ENCODE assay signal across 11 cellular contexts in genomic region chr3:194095464-194095863, GRCh38. TPM values are rescaled to one million over a fixed set of nuclear protein-coding genes. Genes with fewer than 3 reads are reported as not detected.
A peak's percentile ranks its signal among the peaks of the same experiment; 100 is the strongest.
DNase-seq lines count a peak whose midpoint lies in the region; ATAC-seq, FAIRE-seq and TF ChIP-seq lines count a peak whose summit lies in the region.
"Had no signal": no experiment of that assay in that cellular context is flagged by ENCODE, and none has a peak within 500 bp of the region (broad histone marks: within the 10 kb centered on the region; RNA-seq: fewer than 3 reads in every experiment).

No MANE protein-coding gene starts in this region.

- H3K4me3 ChIP-seq in HCT116 (replicated peaks in 1 of 2; ENCODE audit: low read depth in 1 of 2, low read length in 2 of 2) (no peak overlapping the region), bronchial epithelial cell (ENCODE audit: low read depth, low read length) (no peak overlapping the region), psoas muscle (no peak overlapping the region), foreskin fibroblast (ENCODE audit: low read depth in 1 of 2, low read length in 2 of 2) (no peak overlapping the region)
- H3K4me3 ChIP-seq: GM12878, thoracic aorta had no signal

- TF ChIP-seq CTCF in HCT116 (IDR thresholded peaks at IDR 0.05 in 2 of 3, conservative IDR thresholded peaks at IDR 0.05 in 1 of 3; ENCODE audit: borderline replicate concordance in 1 of 3, insufficient read depth in 1 of 3, low read depth in 2 of 3, low read length in 2 of 3) (no peak), bronchial epithelial cell (IDR thresholded peaks at IDR 0.05; ENCODE audit: insufficient read depth, low read length, severe bottlenecking) (no peak), psoas muscle (IDR thresholded peaks at IDR 0.05) (no peak), foreskin fibroblast (IDR thresholded peaks at IDR 0.05; ENCODE audit: low read depth, low read length) (no peak)

- 25 to 48% (median 37%) methylated on average over 4 of the region's 4 CpGs for WGBS in psoas muscle, 3 donors

- no peak overlapping the region for H3K4me2 ChIP-seq in HCT116 (ENCODE audit: low read length)

- TF ChIP-seq RAD21 in HCT116 (IDR thresholded peaks at IDR 0.05; ENCODE audit: low read depth), result no peak

- no peaks in the 10 kb centered on the region for H3K9me2 ChIP-seq in HCT116 (ENCODE audit: insufficient read depth)

- intact Hi-C loops in HCT116 (cut with micrococcal nuclease) (no loop called here), psoas muscle (cut with DNase I) (no loop called here)

- no peaks in the 10 kb centered on the region for H3K36me3 ChIP-seq in HCT116 (ENCODE audit: control insufficient read depth in 1 of 2, insufficient read depth in 2 of 2, low read length in 2 of 2)
- H3K36me3 ChIP-seq in bronchial epithelial cell (ENCODE audit: control insufficient read depth, insufficient read depth, low read length), result no peaks in the 10 kb centered on the region
- no peaks in the 10 kb centered on the region for H3K36me3 ChIP-seq in psoas muscle (ENCODE audit: insufficient read depth in 1 of 2, low read depth in 1 of 2)
- H3K36me3 ChIP-seq: thoracic aorta had no signal

- H3K9me3 ChIP-seq in HCT116 (ENCODE audit: control insufficient read depth in 1 of 2, insufficient read depth in 1 of 2, low read depth in 1 of 2, low read length in 2 of 2) (no peaks in the 10 kb centered on the region), psoas muscle (no peaks in the 10 kb centered on the region)
- H3K9me3 ChIP-seq: thoracic aorta had no signal

- DNase-seq in HCT116 (ENCODE audit: low read depth, low spot score) (no peak), NCI-H2196 treated with DMSO at 0.1 percent for 48 hours (lab: John Stamatoyannopoulos, UW; ENCODE audit: unreplicated experiment) (peak; percentile 53), bronchial epithelial cell (ENCODE audit: low read depth) (peak; percentile 14), psoas muscle (peak; percentile 38 to 64), AG08395 (ENCODE audit: low spot score) (no peak), foreskin fibroblast (no peak), hepatic stellate cell (ENCODE audit: low spot score) (no peak)

- FAIRE-seq in bronchial epithelial cell (lab: Jason Lieb, UNC), result no peak
- FAIRE-seq: GM12878 had no signal

- RAD21 ChIA-PET in HCT116 (lab: Charles Lee; ENCODE audit: low non-redundant PET in 1 of 2, low total read pairs in 2 of 2, uncharacterized antibody in 2 of 2, unreplicated experiment in 2 of 2), result no interaction called here

- H3K4me1 ChIP-seq in HCT116 (ENCODE audit: control insufficient read depth in 1 of 2, insufficient read depth in 2 of 2, low read length in 2 of 2) (peaks cover 0 to 29% of the 10 kb centered on the region in 2 experiments; a peak in 3 of 4 replicates), psoas muscle (peaks cover 19% of the 10 kb centered on the region)

- peak; percentile 51 for ATAC-seq in HCT116
- no peak for ATAC-seq in psoas muscle
- no peak for ATAC-seq in HG03045 (IDR thresholded peaks at IDR 0.05; ENCODE audit: unreplicated experiment)
- ATAC-seq: activated CD4-positive, CD25-positive, alpha-beta regulatory T cell treated with anti-CD3 and anti-CD28 coated beads, Interleukin-2, amount 50 U/mL, for 24 hours; GM12878 had no signal

- H3K27ac ChIP-seq in HCT116 (ENCODE audit: low read depth, low read length) (no peak overlapping the region), psoas muscle (no peak overlapping the region)
- H3K27ac ChIP-seq: thoracic aorta had no signal

- POLR2A ChIA-PET in HCT116 (lab: Charles Lee), result no interaction called here

- no peaks in the 10 kb centered on the region for H3K79me2 ChIP-seq in HCT116 (ENCODE audit: insufficient read depth, low read length)

- CTCF ChIA-PET in HCT116 (lab: Charles Lee), result no interaction called here

- H2AFZ ChIP-seq in HCT116 (ENCODE audit: low read depth, low read length, poor library complexity, severe bottlenecking), result no peak overlapping the region

- no peaks in the 10 kb centered on the region; the same call in 1 of the 2 replicates for H3K27me3 ChIP-seq in HCT116 (ENCODE audit: insufficient read depth, low read length)
- peaks cover 2% of the 10 kb centered on the region for H3K27me3 ChIP-seq in bronchial epithelial cell (ENCODE audit: control insufficient read depth, insufficient read depth, low read length)
- H3K27me3 ChIP-seq in psoas muscle (ENCODE audit: insufficient read depth in 3 of 3, low read length in 2 of 3), result no peaks in the 10 kb centered on the region

- no peak for TF ChIP-seq POLR2A in HCT116 (IDR thresholded peaks at IDR 0.05; ENCODE audit: borderline replicate concordance, extremely low read depth, insufficient read depth, insufficient read length)

- no peak overlapping the region for H3K9ac ChIP-seq in HCT116 (ENCODE audit: low read length)

- H4K20me1 ChIP-seq in HCT116 (ENCODE audit: insufficient read depth), result no peaks in the 10 kb centered on the region

- no TSS peak for BruUV-seq in HCT116 (replicated peaks; lab: Mats Ljungman, UMichigan)

TF ChIP-seq in HCT116, 20 proteins besides CTCF, POLR2A, EP300 and RAD21 (continues in another document):
- TF ChIP-seq ZBTB33 (IDR thresholded peaks at IDR 0.05; ENCODE audit: extremely low read depth, insufficient replicate concordance, low read length) (no peak), MAX (IDR thresholded peaks at IDR 0.05) (no peak), SP1 (IDR thresholded peaks at IDR 0.05; ENCODE audit: low read depth) (no peak), FOSL1 (IDR thresholded peaks at IDR 0.05; ENCODE audit: low read depth) (no peak), SRF (IDR thresholded peaks at IDR 0.05; ENCODE audit: low read depth) (no peak), ZNF274 (IDR thresholded peaks at IDR 0.05; ENCODE audit: low read depth, low read length) (no peak), YY1 (IDR thresholded peaks at IDR 0.05; ENCODE audit: extremely low read depth, insufficient replicate concordance, low read depth, low read length) (no peak), POLR2AphosphoS5 (IDR thresholded peaks at IDR 0.05; ENCODE audit: low read depth, low read length) (no peak), ATF3 (IDR thresholded peaks at IDR 0.05) (no peak), ZFX (IDR thresholded peaks at IDR 0.05) (no peak), ELF1 (IDR thresholded peaks at IDR 0.05; ENCODE audit: borderline replicate concordance, low read depth) (no peak), EGR1 (IDR thresholded peaks at IDR 0.05; ENCODE audit: low read depth) (no peak), CEBPB (IDR thresholded peaks at IDR 0.05; ENCODE audit: low read depth) (no peak), EZH2phosphoT487 (IDR thresholded peaks at IDR 0.05; ENCODE audit: borderline replicate concordance) (no peak), EZH2 (IDR thresholded peaks at IDR 0.05) (no peak), JUND (IDR thresholded peaks at IDR 0.05) (no peak), SIN3A (IDR thresholded peaks at IDR 0.05; ENCODE audit: low read depth) (no peak)
- TF ChIP-seq, protein P1, sequence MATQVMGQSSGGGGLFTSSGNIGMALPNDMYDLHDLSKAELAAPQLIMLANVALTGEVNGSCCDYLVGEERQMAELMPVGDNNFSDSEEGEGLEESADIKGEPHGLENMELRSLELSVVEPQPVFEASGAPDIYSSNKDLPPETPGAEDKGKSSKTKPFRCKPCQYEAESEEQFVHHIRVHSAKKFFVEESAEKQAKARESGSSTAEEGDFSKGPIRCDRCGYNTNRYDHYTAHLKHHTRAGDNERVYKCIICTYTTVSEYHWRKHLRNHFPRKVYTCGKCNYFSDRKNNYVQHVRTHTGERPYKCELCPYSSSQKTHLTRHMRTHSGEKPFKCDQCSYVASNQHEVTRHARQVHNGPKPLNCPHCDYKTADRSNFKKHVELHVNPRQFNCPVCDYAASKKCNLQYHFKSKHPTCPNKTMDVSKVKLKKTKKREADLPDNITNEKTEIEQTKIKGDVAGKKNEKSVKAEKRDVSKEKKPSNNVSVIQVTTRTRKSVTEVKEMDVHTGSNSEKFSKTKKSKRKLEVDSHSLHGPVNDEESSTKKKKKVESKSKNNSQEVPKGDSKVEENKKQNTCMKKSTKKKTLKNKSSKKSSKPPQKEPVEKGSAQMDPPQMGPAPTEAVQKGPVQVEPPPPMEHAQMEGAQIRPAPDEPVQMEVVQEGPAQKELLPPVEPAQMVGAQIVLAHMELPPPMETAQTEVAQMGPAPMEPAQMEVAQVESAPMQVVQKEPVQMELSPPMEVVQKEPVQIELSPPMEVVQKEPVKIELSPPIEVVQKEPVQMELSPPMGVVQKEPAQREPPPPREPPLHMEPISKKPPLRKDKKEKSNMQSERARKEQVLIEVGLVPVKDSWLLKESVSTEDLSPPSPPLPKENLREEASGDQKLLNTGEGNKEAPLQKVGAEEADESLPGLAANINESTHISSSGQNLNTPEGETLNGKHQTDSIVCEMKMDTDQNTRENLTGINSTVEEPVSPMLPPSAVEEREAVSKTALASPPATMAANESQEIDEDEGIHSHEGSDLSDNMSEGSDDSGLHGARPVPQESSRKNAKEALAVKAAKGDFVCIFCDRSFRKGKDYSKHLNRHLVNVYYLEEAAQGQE (IDR thresholded peaks at IDR 0.05; ENCODE audit: low read depth), result no peak

RNA-seq across cellular contexts. Expression of gene HES1, which starts 40.5 kb away (rescaled TPM):
- 32.9 TPM for total RNA-seq in HCT116 (2021; ENCODE audit: unreplicated experiment)
- polyA plus RNA-seq in HCT116 (2012), result 31.8 and 41.9 TPM in 2 replicates
- total RNA-seq in bronchial epithelial cell, result 46.6 and 87.8 TPM in 2 replicates
- 10 to 100 TPM; 10.9 to 33.3 (median 23.9) TPM for total RNA-seq in psoas muscle
- 1 to 10 TPM; 6.5 to 8.3 (median 7.1) TPM for polyA plus RNA-seq in psoas muscle

Comparison
In these comparisons a context has a peak if more than half of its experiments do, and no peak if none do; other contexts are left out.
1. DNase-seq: peak in NCI-H2196 treated with DMSO at 0.1 percent for 48 hours (single experiment), bronchial epithelial cell (single experiment) and psoas muscle (2 of 2); none in HCT116 (single experiment), AG08395 (single experiment), foreskin fibroblast (0 of 2) and hepatic stellate cell (single experiment).